Comparison of ENCODE assay signal across 8 cellular contexts in genomic region chr10:85548038-85548437, GRCh38.
A peak's percentile ranks its signal among the peaks of the same experiment; 100 is the strongest.
DNase-seq lines count a peak whose midpoint lies in the region; ATAC-seq and TF ChIP-seq lines count a peak whose summit lies in the region.

No MANE protein-coding gene starts in this region.

- TF ChIP-seq CTCF in body of pancreas (IDR thresholded peaks at IDR 0.05): peak in 6 of 7 experiments; percentile 5 to 64 (median 38)
- no peak for TF ChIP-seq CTCF in GM10248 (IDR thresholded peaks at IDR 0.05; ENCODE audit: control extremely low read depth, extremely low read depth, low read depth, missing control alignments)

- H3K27ac ChIP-seq in body of pancreas: no peak overlapping the region

- H3K9me3 ChIP-seq in body of pancreas: no peaks in the 10 kb centered on the region

- no peak for TF ChIP-seq POLR2A in body of pancreas (IDR thresholded peaks at IDR 0.05)

- no peaks in the 10 kb centered on the region for H3K4me1 ChIP-seq in body of pancreas

- no peaks in the 10 kb centered on the region for H3K27me3 ChIP-seq in body of pancreas

- CTCF ChIA-PET in GM10248 (lab: Yijun Ruan, JAX): no interaction called here

- WGBS in body of pancreas, 2 donors: 25 to 33% methylated on average over 2 of the region's 2 CpGs

- no peaks in the 10 kb centered on the region for H3K36me3 ChIP-seq in body of pancreas (replicated peaks in 1 of 2; ENCODE audit: insufficient read depth in 1 of 2, low read depth in 2 of 2)

- DNase-seq in COR-L47 (lab: John Stamatoyannopoulos, UW) (peak; percentile 21), NCI-H526 treated with DMSO at 0.1 percent for 48 hours (lab: John Stamatoyannopoulos, UW) (peak; percentile 2), body of pancreas (peak; percentile 17 to 50 (median 30)), left lobe of liver (ENCODE audit: low spot score) (peak; percentile 48), GM10248 (ENCODE audit: extremely low spot score) (no peak), DMS79 treated with DMSO at 0.1 percent for 48 hours (lab: John Stamatoyannopoulos, UW) (no peak)

- ATAC-seq in GM19023 (IDR thresholded peaks at IDR 0.05; ENCODE audit: unreplicated experiment) (peak; percentile 89), HG03097 (IDR thresholded peaks at IDR 0.05; ENCODE audit: low FRiP score, unreplicated experiment) (peak; percentile 80), body of pancreas (no peak), left lobe of liver (peak; percentile 98)

- H3K4me3 ChIP-seq in body of pancreas: no peak overlapping the region

- POLR2A ChIA-PET in GM10248 (lab: Yijun Ruan, JAX): no interaction called here

- intact Hi-C loops in body of pancreas (cut with DNase I): no loop called here

Comparison
In these comparisons a context has a peak if more than half of its experiments do, and no peak if none do; other contexts are left out.
1. DNase-seq: peak in COR-L47 (single experiment), NCI-H526 treated with DMSO at 0.1 percent for 48 hours (single experiment), body of pancreas (4 of 4) and left lobe of liver (single experiment); none in GM10248 (single experiment) and DMS79 treated with DMSO at 0.1 percent for 48 hours (single experiment).